In the genomic region with DNA sequence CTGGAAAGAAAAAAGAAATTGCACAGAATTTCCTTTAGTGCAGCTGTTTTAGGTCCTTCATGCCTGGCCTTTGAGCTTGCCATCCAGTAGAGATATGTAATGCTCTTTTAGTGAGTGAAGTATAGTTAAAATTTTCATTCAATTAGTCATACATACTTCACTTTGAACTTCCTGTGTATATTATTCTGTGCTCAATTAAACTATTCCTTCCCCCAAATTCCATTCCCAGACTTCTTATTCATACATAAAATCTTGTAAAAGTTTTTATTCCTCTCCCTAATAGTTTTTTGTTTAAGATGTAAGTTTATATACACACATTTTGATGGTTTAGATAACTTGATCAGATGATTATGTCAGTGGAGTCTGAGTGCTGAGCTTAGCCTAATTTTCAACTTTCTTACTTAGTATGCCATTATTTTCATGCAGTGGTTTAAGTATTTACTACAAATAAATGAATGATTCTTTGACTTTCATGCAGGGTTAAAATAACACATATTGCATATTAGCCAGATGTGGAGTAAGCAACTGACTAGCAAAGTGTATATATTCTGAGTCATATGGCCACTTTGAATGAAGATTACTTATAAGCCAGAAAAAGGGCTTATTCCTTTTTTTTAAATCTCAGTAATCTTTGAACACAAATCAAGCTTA, we compare ENCODE assay signal across 15 cellular contexts. TPM values are rescaled to one million over a fixed set of nuclear protein-coding genes. Genes with fewer than 3 reads are reported as not detected.
DNase-seq lines count a peak whose midpoint lies in the region; ATAC-seq and TF ChIP-seq lines count a peak whose summit lies in the region.
"Had no signal": no experiment of that assay in that cellular context is flagged by ENCODE, and none has a peak within 500 bp of the region (broad histone marks: within the 10 kb centered on the region; RNA-seq: fewer than 3 reads in every experiment).

No MANE protein-coding gene starts in this region.

- no peak overlapping the region for H3K27ac ChIP-seq in psoas muscle
- H3K27ac ChIP-seq: 22Rv1 had no signal

- peak; percentile 6 for DNase-seq in DMS53 (lab: John Stamatoyannopoulos, UW)
- no peak for DNase-seq in DMS53 treated with DMSO at 0.1 percent for 48 hours (lab: John Stamatoyannopoulos, UW; ENCODE audit: unreplicated experiment)
- DNase-seq in SW480 (ENCODE audit: low spot score) = peak; percentile 63
- DNase-seq in fibroblast of villous mesenchyme (ENCODE audit: low read depth) = peak; percentile 77
- DNase-seq in DMS79 treated with DMSO at 0.1 percent for 48 hours (lab: John Stamatoyannopoulos, UW) = no peak
- DNase-seq in iPS-NIHi11 (ENCODE audit: low spot score) = no peak
- no peak for DNase-seq in psoas muscle
- DNase-seq: activated CD4-positive, alpha-beta memory T cell treated with anti-CD3 and anti-CD28 coated beads, Interleukin-2, amount 10 ng/mL, durations not matched to agents 7 days and 5 days; activated naive CD8-positive, alpha-beta T cell treated with anti-CD3 and anti-CD28 coated beads, Interleukin-2, amount 10 ng/mL, durations not matched to agents 7 days and 5 days; erythroblast; GOT3; NCI-H526; posterior cingulate gyrus had no signal

- no peak for ATAC-seq in HG02798 (IDR thresholded peaks at IDR 0.05; ENCODE audit: poor library complexity, unreplicated experiment)
- no peak for ATAC-seq in psoas muscle

- no peak for TF ChIP-seq CTCF in fibroblast of villous mesenchyme (IDR thresholded peaks at IDR 0.05; ENCODE audit: insufficient read depth, low read depth, low read length)
- TF ChIP-seq CTCF in psoas muscle (IDR thresholded peaks at IDR 0.05) = no peak

- H3K36me3 ChIP-seq in psoas muscle (ENCODE audit: insufficient read depth in 1 of 2, low read depth in 1 of 2) = peaks cover 0 to 12% of the 10 kb centered on the region in 2 donors

- H3K4me1 ChIP-seq in psoas muscle = no peaks in the 10 kb centered on the region

- H3K27me3 ChIP-seq in psoas muscle (ENCODE audit: insufficient read depth in 3 of 3, low read length in 2 of 3) = no peaks in the 10 kb centered on the region

- H3K4me3 ChIP-seq in fibroblast of villous mesenchyme (ENCODE audit: low read depth, low read length) (no peak overlapping the region), psoas muscle (no peak overlapping the region)

- intact Hi-C loops in psoas muscle (cut with DNase I) = no loop called here

- H3K9me3 ChIP-seq in psoas muscle = no peaks in the 10 kb centered on the region

RNA-seq across cellular contexts. Expression of gene ABHD10, which starts 42.5 kb away (rescaled TPM):
- total RNA-seq in fibroblast of villous mesenchyme (20.3 and 38.0 TPM in 2 replicates), psoas muscle (10 to 100 TPM in 3 of 4 donors, 1 to 10 TPM in 1; 8.2 to 17.1 (median 13.2) TPM)
- 10 to 100 TPM in 2 of 3 donors, 1 to 10 TPM in 1; 6.1 to 17.0 (median 12.9) TPM for polyA plus RNA-seq in psoas muscle

Comparison
In these comparisons a context has a peak if more than half of its experiments do, and no peak if none do; other contexts are left out.
1. DNase-seq: peak in DMS53 (single experiment), SW480 (single experiment) and fibroblast of villous mesenchyme (single experiment); none in DMS53 treated with DMSO at 0.1 percent for 48 hours (single experiment), DMS79 treated with DMSO at 0.1 percent for 48 hours (single experiment), iPS-NIHi11 (single experiment) and psoas muscle (0 of 2).